In the genomic region with DNA sequence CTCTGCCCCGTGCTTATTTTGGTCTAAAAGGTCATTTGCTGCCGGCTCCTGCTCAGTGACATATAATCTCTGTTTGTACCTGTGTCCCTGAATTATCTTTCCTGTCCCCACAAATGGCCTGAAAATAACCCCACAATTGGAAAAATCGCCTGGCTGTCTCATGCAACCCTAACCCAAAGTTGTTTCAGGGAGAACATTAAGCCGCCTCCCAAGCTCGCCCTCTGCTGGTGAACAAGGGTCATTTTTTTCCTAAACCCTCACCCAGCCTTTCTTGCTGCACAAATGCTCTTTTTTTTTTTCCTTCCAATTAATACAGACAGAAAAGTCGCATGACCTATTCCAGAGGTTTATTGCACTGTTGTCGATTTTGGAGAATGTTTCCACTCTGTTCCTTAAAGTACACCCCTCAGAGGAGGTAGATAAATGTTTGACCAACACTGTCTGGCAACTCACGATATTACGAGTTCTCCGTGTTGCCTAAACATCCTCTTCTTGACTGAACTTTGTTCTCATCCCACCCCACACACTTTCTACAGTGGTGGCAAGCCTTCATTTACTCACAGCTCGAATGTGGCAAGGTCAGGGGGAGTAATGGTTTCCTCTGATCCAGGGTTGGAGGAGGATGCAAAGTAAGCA, we compare ENCODE assay signal across 8 cellular contexts.
DNase-seq lines count a peak whose midpoint lies in the region; ATAC-seq and TF ChIP-seq lines count a peak whose summit lies in the region.

No MANE protein-coding gene starts in this region.

- H2AK5ac ChIP-seq in H9 (ENCODE audit: insufficient read length, low read length) = no peak overlapping the region

- H3K79me1 ChIP-seq in H9 (ENCODE audit: insufficient read depth, low read depth, low read length, poor library complexity, severe bottlenecking) = no peaks in the 10 kb centered on the region

- no peak overlapping the region for H4K5ac ChIP-seq in H9 (ENCODE audit: insufficient read length, low read depth, low read length)

- no peak overlapping the region for H3K4ac ChIP-seq in H9 (ENCODE audit: low read depth, low read length)

- no peak overlapping the region for H3T11ph ChIP-seq in H9 (ENCODE audit: low read length)

- no peak overlapping the region for H3K27ac ChIP-seq in H9 (ENCODE audit: insufficient read length, low read depth, low read length)
- H3K27ac ChIP-seq in dorsolateral prefrontal cortex = peak overlapping the region; percentile 1 to 94 (median 81)
- no peak overlapping the region for H3K27ac ChIP-seq in lung (ENCODE audit: low read depth in 1 of 2, low read length in 1 of 2)

- peaks cover 2% of the 10 kb centered on the region in 2 experiments; a peak in 3 of 4 replicates for H3K4me1 Mint-ChIP-seq in H9
- H3K4me1 Mint-ChIP-seq in activated CD4-positive, alpha-beta memory T cell treated with anti-CD3 and anti-CD28 coated beads for 36 hours (ENCODE audit: low read depth) = peaks cover 4% of the 10 kb centered on the region

- TF ChIP-seq CTCF in H9 (conservative IDR thresholded peaks at IDR 0.05) (peak; percentile 87), dorsolateral prefrontal cortex (IDR thresholded peaks at IDR 0.05 in 54 of 56, conservative IDR thresholded peaks at IDR 0.05 in 2 of 56; ENCODE audit: low read depth in 1 of 56, partially characterized antibody in 56 of 56) (peak; percentile 81 to 98 (median 90)), lung (IDR thresholded peaks at IDR 0.05; ENCODE audit: control extremely low read depth, extremely low read depth) (peak; percentile 63)

- H3K36me3 ChIP-seq in lung (ENCODE audit: control insufficient read depth in 2 of 2, insufficient read depth in 2 of 2, low read length in 2 of 2) = no peaks in the 10 kb centered on the region

- H3K9ac ChIP-seq in H9 (ENCODE audit: extremely low read depth, insufficient read length, low read length) = no peak overlapping the region

- no peak overlapping the region for H2BK15ac ChIP-seq in H9 (ENCODE audit: low read depth, low read length)

- no peak overlapping the region for H3K4me2 ChIP-seq in H9 (ENCODE audit: insufficient read depth, insufficient read length, low read length)

- peak overlapping the region in 1 of 3 experiments; percentile 0; a peak in 2 of 7 replicates for H3K27ac Mint-ChIP-seq in H9
- no peak overlapping the region for H3K27ac Mint-ChIP-seq in activated CD4-positive, alpha-beta memory T cell treated with anti-CD3 and anti-CD28 coated beads for 36 hours

- no peak overlapping the region for H3K23ac ChIP-seq in H9 (ENCODE audit: insufficient read length, low read depth, low read length)

- CTCF ChIA-PET in activated CD4-positive, alpha-beta memory T cell treated with anti-CD3 and anti-CD28 coated beads for 36 hours (lab: Charles Lee) = interaction anchor here (0.6 to 1.9 kb wide), 22 partner anchors 10 to 496 kb away, joined by 3 to 22 read pairs (median 4); a partner anchor contains a TSS

- no peak overlapping the region for H2AFZ ChIP-seq in H9 (ENCODE audit: low read length)

- H3K23me2 ChIP-seq in H9 (ENCODE audit: insufficient read length, low read depth, low read length, poor library complexity, severe bottlenecking) = no peaks in the 10 kb centered on the region

- H4K20me1 ChIP-seq in H9 (ENCODE audit: control insufficient read depth, insufficient read depth, insufficient read length) = no peaks in the 10 kb centered on the region

- H3K36me3 Mint-ChIP-seq in H9 (ENCODE audit: insufficient read depth in 1 of 3, low read depth in 3 of 3) = peaks cover 0 to 4% (median 0%) of the 10 kb centered on the region in 3 experiments; a peak in 1 of 7 replicates
- H3K36me3 Mint-ChIP-seq in activated CD4-positive, alpha-beta memory T cell treated with anti-CD3 and anti-CD28 coated beads for 36 hours = no peaks in the 10 kb centered on the region

- no peak overlapping the region for H3K4me3 Mint-ChIP-seq in H9
- no peak overlapping the region for H3K4me3 Mint-ChIP-seq in activated CD4-positive, alpha-beta memory T cell treated with anti-CD3 and anti-CD28 coated beads for 36 hours

- H3K4me1 ChIP-seq in H9 (ENCODE audit: insufficient read depth, low read length) (no peaks in the 10 kb centered on the region; the same call in 1 of the 2 replicates), lung (ENCODE audit: control insufficient read depth in 2 of 2, insufficient read depth in 2 of 2, low read length in 2 of 2) (no peaks in the 10 kb centered on the region)

- no peaks in the 10 kb centered on the region for H3K27me3 Mint-ChIP-seq in H9 (ENCODE audit: low read depth)
- no peaks in the 10 kb centered on the region for H3K27me3 Mint-ChIP-seq in activated CD4-positive, alpha-beta memory T cell treated with anti-CD3 and anti-CD28 coated beads for 36 hours

- no peak overlapping the region for H2BK12ac ChIP-seq in H9 (ENCODE audit: insufficient read length, low read depth, low read length)

- ATAC-seq in lung (ENCODE audit: insufficient read depth, low FRiP score) = peak; percentile 39

- H3K9me3 Mint-ChIP-seq in H9 = peaks cover 0 to 6% of the 10 kb centered on the region in 2 experiments; a peak in 2 of 5 replicates
- H3K9me3 Mint-ChIP-seq in activated CD4-positive, alpha-beta memory T cell treated with anti-CD3 and anti-CD28 coated beads for 36 hours = no peaks in the 10 kb centered on the region

- WGBS in H9 (ENCODE audit: extremely low coverage, insufficient read length, low lambda C conversion rate) = no CpG with 5 or more reads among the region's 11 CpGs
- WGBS in lung, 2 donors = 20 to 27% methylated on average over 11 of the region's 11 CpGs

- H3K27me3 ChIP-seq in H9 (ENCODE audit: insufficient read depth, low read length) (no peaks in the 10 kb centered on the region), dorsolateral prefrontal cortex (no peaks in the 10 kb centered on the region), lung (ENCODE audit: control insufficient read depth, insufficient read depth) (no peaks in the 10 kb centered on the region)

- no peak overlapping the region for H4K91ac ChIP-seq in H9 (ENCODE audit: insufficient read length, low read depth, low read length)

- H3K14ac ChIP-seq in H9 (ENCODE audit: insufficient read depth, low read length) = no peak overlapping the region

- H3K56ac ChIP-seq in H9 (ENCODE audit: insufficient read length, low read depth, low read length) = no peak overlapping the region

- no peak overlapping the region for H4K8ac ChIP-seq in H9 (replicated peaks; ENCODE audit: insufficient read length, low read depth, low read length)

- H2BK20ac ChIP-seq in H9 (ENCODE audit: low read depth, low read length, poor library complexity, severe bottlenecking) = no peak overlapping the region

- DNase-seq in CMK (ENCODE audit: low read depth) (peak; percentile 41), H9 (peak; percentile 64), NCI-H460 (ENCODE audit: extremely low read depth, low read depth) (peak; percentile 40), dorsolateral prefrontal cortex (peak in 7 of 10 donors; percentile 18 to 70 (median 63)), lung (ENCODE audit: low spot score) (peak; percentile 40), A172 (ENCODE audit: low spot score) (no peak)
- DNase-seq in activated CD4-positive, alpha-beta memory T cell treated with anti-CD3 and anti-CD28 coated beads for 36 hours = peak; percentile 66
- peak; percentile 20 for DNase-seq in stimulated activated CD8-positive, alpha-beta memory T cell treated with anti-CD3 and anti-CD28 coated beads, Interleukin-15, amount 100 ng/mL, for 1 hour (ENCODE audit: low read depth)

- intact Hi-C loops in activated CD4-positive, alpha-beta memory T cell treated with anti-CD3 and anti-CD28 coated beads for 36 hours (cut with micrococcal nuclease) = loop anchor here (1.0 to 10.0 kb wide), 4 partner anchors 249 to 1379 kb away; a partner anchor contains a TSS
- intact Hi-C loops in dorsolateral prefrontal cortex (cut with DNase I) = loop anchor here (5.0 to 10.0 kb wide), 6 partner anchors 136 to 386 kb away; a partner anchor contains a TSS

- peak overlapping the region in 9 of 59 donors; percentile 0 to 30 (median 11) for H3K4me3 ChIP-seq in dorsolateral prefrontal cortex
- H3K4me3 ChIP-seq in lung = no peak overlapping the region

- no peak overlapping the region for H3K18ac ChIP-seq in H9 (ENCODE audit: insufficient read length, low read depth, low read length)

- no peak overlapping the region for H2BK5ac ChIP-seq in H9 (ENCODE audit: insufficient read length, low read length)

- H2BK120ac ChIP-seq in H9 (ENCODE audit: low read depth, low read length, poor library complexity, severe bottlenecking) = no peak overlapping the region

- POLR2A ChIA-PET in activated CD4-positive, alpha-beta memory T cell treated with anti-CD3 and anti-CD28 coated beads for 36 hours (lab: Charles Lee) = interaction anchor here (0.6 kb wide), 1 partner anchor 23 kb away, joined by 3 read pairs; no protein-coding TSS in a partner anchor

- H3K9me3 ChIP-seq in H9 (ENCODE audit: control insufficient read depth, low read depth, low read length) (no peaks in the 10 kb centered on the region), lung (ENCODE audit: control insufficient read depth in 2 of 2, insufficient read depth in 1 of 2, low read length in 1 of 2) (no peaks in the 10 kb centered on the region)

- H3K79me2 ChIP-seq in H9 (ENCODE audit: insufficient read depth, low read length) = no peaks in the 10 kb centered on the region

Comparison
In these comparisons a context has a peak if more than half of its experiments do, and no peak if none do; other contexts are left out.
1. H3K27ac ChIP-seq: peak in dorsolateral prefrontal cortex (59 of 59); none in H9 (single experiment) and lung (0 of 2).
2. Peak in every context shown above with its lines, with median percentiles within 50 percentile points of each other: CTCF ChIP-seq.